ENCODE assay signal across 1 cellular context in genomic region chr21:43657355-43658093, GRCh38.
TF ChIP-seq lines count a peak whose summit lies in the region.

No MANE protein-coding gene starts in this region.

TF ChIP-seq in K562, 482 proteins besides CTCF, POLR2A, EP300 and RAD21 (continued from another document):
- TF ChIP-seq FIP1L1 (IDR thresholded peaks at IDR 0.05; ENCODE audit: low read depth, low read length, poor library complexity, severe bottlenecking): peak; percentile 57
- TF ChIP-seq OTX1 (CRISPR knock-in tag; IDR thresholded peaks at IDR 0.05): no peak
- TF ChIP-seq RREB1 (CRISPR knock-in tag; IDR thresholded peaks at IDR 0.05): no peak
- TF ChIP-seq ARID3B (CRISPR knock-in tag; IDR thresholded peaks at IDR 0.05; ENCODE audit: borderline replicate concordance): no peak
- peak; percentile 54 for TF ChIP-seq NFIC (IDR thresholded peaks at IDR 0.05)
- no peak for TF ChIP-seq CXXC5 (CRISPR knock-in tag; IDR thresholded peaks at IDR 0.05)
- TF ChIP-seq NFE2 (IDR thresholded peaks at IDR 0.05; ENCODE audit: low read depth): no peak
- no peak for TF ChIP-seq ZNF444 (CRISPR knock-in tag; IDR thresholded peaks at IDR 0.05)
- TF ChIP-seq, protein P1, sequence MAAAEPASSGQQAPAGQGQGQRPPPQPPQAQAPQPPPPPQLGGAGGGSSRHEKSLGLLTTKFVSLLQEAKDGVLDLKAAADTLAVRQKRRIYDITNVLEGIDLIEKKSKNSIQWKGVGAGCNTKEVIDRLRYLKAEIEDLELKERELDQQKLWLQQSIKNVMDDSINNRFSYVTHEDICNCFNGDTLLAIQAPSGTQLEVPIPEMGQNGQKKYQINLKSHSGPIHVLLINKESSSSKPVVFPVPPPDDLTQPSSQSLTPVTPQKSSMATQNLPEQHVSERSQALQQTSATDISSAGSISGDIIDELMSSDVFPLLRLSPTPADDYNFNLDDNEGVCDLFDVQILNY (CRISPR knock-in tag; IDR thresholded peaks at IDR 0.05): no peak
- no peak for TF ChIP-seq VEZF1 (CRISPR knock-in tag; IDR thresholded peaks at IDR 0.05)
- TF ChIP-seq SRSF7 (optimal IDR thresholded peaks at IDR 0.05; ENCODE audit: low read depth, low read length): peak; percentile 32
- TF ChIP-seq ZNF354B (CRISPR knock-in tag; IDR thresholded peaks at IDR 0.05): no peak
- TF ChIP-seq KLF1 (tag; IDR thresholded peaks at IDR 0.05): no peak
- no peak for TF ChIP-seq ZNF324 (CRISPR knock-in tag; IDR thresholded peaks at IDR 0.05)
- 0 out of 2 replicates have a peak, but pooled peaks have one; percentile 8 for TF ChIP-seq ZBTB33 (CRISPR knock-in tag; IDR thresholded peaks at IDR 0.05)
- no peak for TF ChIP-seq FOXP1 (CRISPR knock-in tag; IDR thresholded peaks at IDR 0.05)
- TF ChIP-seq SIN3A (IDR thresholded peaks at IDR 0.05; ENCODE audit: borderline replicate concordance in 2 of 2, control insufficient read depth in 1 of 2, low read depth in 2 of 2, low read length in 2 of 2): no peak
